Comparison of ENCODE assay signal across 15 cellular contexts in the genomic region with DNA sequence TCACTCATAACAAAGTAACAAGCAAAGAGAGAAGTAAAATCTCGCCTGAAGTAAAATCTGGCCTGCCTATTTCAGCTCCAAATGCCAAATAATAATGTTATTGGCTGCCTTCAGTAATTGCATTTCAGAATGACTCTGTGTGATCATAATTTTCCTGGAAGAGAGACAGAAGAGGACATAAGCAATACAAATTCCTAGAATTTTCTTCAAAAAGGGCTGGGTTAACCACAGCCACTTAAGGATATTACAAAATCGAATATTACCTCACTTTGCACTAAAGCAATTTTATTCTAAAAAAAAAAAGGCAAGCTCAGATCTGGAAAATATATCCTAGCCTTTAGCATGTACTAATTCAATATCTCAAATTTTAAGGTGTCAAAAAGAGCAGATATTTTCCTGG.
A peak's percentile ranks its signal among the peaks of the same experiment; 100 is the strongest.
DNase-seq lines count a peak whose midpoint lies in the region; ATAC-seq and TF ChIP-seq lines count a peak whose summit lies in the region.
"Had no signal": no experiment of that assay in that cellular context is flagged by ENCODE, and none has a peak within 500 bp of the region (broad histone marks: within the 10 kb centered on the region; RNA-seq: fewer than 3 reads in every experiment).

No MANE protein-coding gene starts in this region.

- intact Hi-C loops in PC-9 (cut with micrococcal nuclease; ENCODE audit: unreplicated experiment): no loop called here
- intact Hi-C loops in sciatic nerve (cut with DNase I): no loop called here

- H3K79me2 ChIP-seq in PC-9 (ENCODE audit: low read depth): no peaks in the 10 kb centered on the region

- no peak overlapping the region for H3K4me3 ChIP-seq in PC-9

- H3K4me2 ChIP-seq in PC-9: 0 out of 2 replicates have a peak overlapping the region, but pooled peaks have one; percentile 2

- H3K36me3 ChIP-seq in PC-9 (ENCODE audit: low read depth): no peaks in the 10 kb centered on the region

- BruUV-seq in PC-9 (replicated peaks; lab: Mats Ljungman, UMichigan): no TSS peak

- no peaks in the 10 kb centered on the region for H4K20me1 ChIP-seq in PC-9 (ENCODE audit: insufficient read depth)

- peak overlapping the region; percentile 51 for H3K27ac ChIP-seq in PC-9

- H3K9me2 ChIP-seq in PC-9 (ENCODE audit: insufficient read depth): no peaks in the 10 kb centered on the region

- no peak for TF ChIP-seq CTCF in PC-9 (conservative IDR thresholded peaks at IDR 0.05)

- H3K4me1 ChIP-seq in PC-9 (replicated peaks; ENCODE audit: insufficient read depth): peaks cover 21% of the 10 kb centered on the region

- H3F3A ChIP-seq in PC-9 (ENCODE audit: insufficient read depth, low read depth): no peaks in the 10 kb centered on the region

- POLR2A ChIA-PET in PC-9 (lab: Charles Lee; ENCODE audit: unreplicated experiment): interaction anchor here (0.7 to 0.8 kb wide), 2 partner anchors 22 to 729 kb away, joined by 6 to 19 read pairs; no protein-coding TSS in a partner anchor

- H3K9me3 ChIP-seq in PC-9 (ENCODE audit: insufficient read depth, low read depth): no peaks in the 10 kb centered on the region

- DNase-seq in CD1c-positive myeloid dendritic cell (ENCODE audit: extremely low spot score) (peak; percentile 62), PC-9 (peak in 1 of 2 experiments; percentile 66), fibroblast of gingiva (ENCODE audit: low read depth) (peak; percentile 89), sciatic nerve (ENCODE audit: low spot score) (no peak), HPDE6-E6E7 (ENCODE audit: extremely low spot score) (no peak), COLO668 (lab: John Stamatoyannopoulos, UW; ENCODE audit: unreplicated experiment) (no peak)
- DNase-seq: activated CD4-positive, alpha-beta T cell treated with anti-CD3 and anti-CD28 coated beads, Interleukin-2, amount 10 ng/mL, durations not matched to agents 7 days and 5 days; CD4-positive, alpha-beta memory T cell; central memory CD4-positive, alpha-beta T cell; immature natural killer cell; NCI-H2107; stimulated activated naive CD4-positive, alpha-beta T cell treated with Interleukin-2 at 50 U/mL for 16 hours had no signal

- CTCF ChIA-PET in PC-9 (lab: Charles Lee): no interaction called here

- peak; percentile 87 for ATAC-seq in sciatic nerve
- ATAC-seq in GM19463 (IDR thresholded peaks at IDR 0.05; ENCODE audit: unreplicated experiment): no peak
- ATAC-seq in HG02840 (IDR thresholded peaks at IDR 0.05; ENCODE audit: low FRiP score, unreplicated experiment): no peak
- ATAC-seq: esophagus mucosa had no signal

- no peak overlapping the region for H2AFZ ChIP-seq in PC-9

- H3K27me3 ChIP-seq in PC-9 (ENCODE audit: insufficient read depth, low read depth): no peaks in the 10 kb centered on the region

Comparison
In these comparisons a context has a peak if more than half of its experiments do, and no peak if none do; other contexts are left out.
1. DNase-seq: peak in CD1c-positive myeloid dendritic cell (single experiment) and fibroblast of gingiva (single experiment); none in sciatic nerve (single experiment), HPDE6-E6E7 (single experiment) and COLO668 (single experiment).